8 cellular contexts compared by ENCODE assay signal in genomic region chr5:59768204-59769040, GRCh38.
DNase-seq lines count a peak whose midpoint lies in the region; ATAC-seq and TF ChIP-seq lines count a peak whose summit lies in the region.

No MANE protein-coding gene starts in this region.

- H3K4me3 Mint-ChIP-seq in T-helper 17 cell: peak overlapping the region; percentile 76

- peaks cover 13% of the 10 kb centered on the region for H3K4me1 Mint-ChIP-seq in T-helper 17 cell

- no peaks in the 10 kb centered on the region for H3K4me1 ChIP-seq in thymus (ENCODE audit: control insufficient read depth, insufficient read depth, low read length)

- H3K36me3 Mint-ChIP-seq in T-helper 17 cell (ENCODE audit: low read depth): no peaks in the 10 kb centered on the region

- DNase-seq in activated T-cell treated with anti-CD3 and anti-CD28 coated beads for 1 hour (ENCODE audit: low read depth) (peak; percentile 0), activated T-cell treated with anti-CD3 and anti-CD28 coated beads for 4 hours (no peak), LNCaP clone FGC (ENCODE audit: low read depth) (peak; percentile 81), T-helper 17 cell (peak in 1 of 3 donors; percentile 10), epithelial cell of prostate (ENCODE audit: low read depth, low spot score) (peak; percentile 43), midbrain (lab: John Stamatoyannopoulos, UW) (peak; percentile 34), mesenteric fat pad (ENCODE audit: low spot score) (no peak)

- no peaks in the 10 kb centered on the region for H3K36me3 ChIP-seq in thymus (ENCODE audit: control insufficient read depth, insufficient read depth)

- no peak for TF ChIP-seq CTCF in LNCaP clone FGC (IDR thresholded peaks at IDR 0.05; ENCODE audit: control insufficient read depth, extremely low read depth, insufficient read depth)

- H3K27ac ChIP-seq in epithelial cell of prostate (peak overlapping the region; percentile 86), thymus (ENCODE audit: low read depth) (no peak overlapping the region)

- peak overlapping the region; percentile 57 for H3K4me3 ChIP-seq in LNCaP clone FGC (ENCODE audit: low read depth, low read length)
- H3K4me3 ChIP-seq in thymus (ENCODE audit: low read length): peak overlapping the region; percentile 18

- H3K9me3 ChIP-seq in T-helper 17 cell (ENCODE audit: control insufficient read depth, low read length, poor library complexity, severe bottlenecking): no peaks in the 10 kb centered on the region
- no peaks in the 10 kb centered on the region for H3K9me3 ChIP-seq in thymus (ENCODE audit: control insufficient read depth)

- no peaks in the 10 kb centered on the region for H3K27me3 ChIP-seq in thymus (ENCODE audit: control insufficient read depth, insufficient read depth)

- 6% methylated on average over 38 of the region's 38 CpGs for WGBS in thymus

- H3K27ac Mint-ChIP-seq in T-helper 17 cell: no peak overlapping the region

- peak; percentile 58 for ATAC-seq in T-helper 17 cell

- H3K27me3 Mint-ChIP-seq in T-helper 17 cell: peaks cover 53% of the 10 kb centered on the region

Comparison
In these comparisons a context has a peak if more than half of its experiments do, and no peak if none do; other contexts are left out.
1. DNase-seq: peak in activated T-cell treated with anti-CD3 and anti-CD28 coated beads for 1 hour (single experiment), LNCaP clone FGC (single experiment), epithelial cell of prostate (single experiment) and midbrain (single experiment); none in activated T-cell treated with anti-CD3 and anti-CD28 coated beads for 4 hours (single experiment) and mesenteric fat pad (single experiment).